ENCODE assay signal across 1 cellular context in genomic region chr20:33407796-33408195, GRCh38.
TF ChIP-seq lines count a peak whose summit lies in the region.

No MANE protein-coding gene starts in this region.

TF ChIP-seq in IMR-90, 13 proteins besides CTCF, POLR2A, EP300 and RAD21:
- no peak for TF ChIP-seq MAZ (IDR thresholded peaks at IDR 0.05; ENCODE audit: borderline replicate concordance, low read depth, low read length)
- no peak for TF ChIP-seq NFE2L2 (IDR thresholded peaks at IDR 0.05; ENCODE audit: low read depth, low read length)
